ENCODE assay signal across 8 cellular contexts in the genomic region with DNA sequence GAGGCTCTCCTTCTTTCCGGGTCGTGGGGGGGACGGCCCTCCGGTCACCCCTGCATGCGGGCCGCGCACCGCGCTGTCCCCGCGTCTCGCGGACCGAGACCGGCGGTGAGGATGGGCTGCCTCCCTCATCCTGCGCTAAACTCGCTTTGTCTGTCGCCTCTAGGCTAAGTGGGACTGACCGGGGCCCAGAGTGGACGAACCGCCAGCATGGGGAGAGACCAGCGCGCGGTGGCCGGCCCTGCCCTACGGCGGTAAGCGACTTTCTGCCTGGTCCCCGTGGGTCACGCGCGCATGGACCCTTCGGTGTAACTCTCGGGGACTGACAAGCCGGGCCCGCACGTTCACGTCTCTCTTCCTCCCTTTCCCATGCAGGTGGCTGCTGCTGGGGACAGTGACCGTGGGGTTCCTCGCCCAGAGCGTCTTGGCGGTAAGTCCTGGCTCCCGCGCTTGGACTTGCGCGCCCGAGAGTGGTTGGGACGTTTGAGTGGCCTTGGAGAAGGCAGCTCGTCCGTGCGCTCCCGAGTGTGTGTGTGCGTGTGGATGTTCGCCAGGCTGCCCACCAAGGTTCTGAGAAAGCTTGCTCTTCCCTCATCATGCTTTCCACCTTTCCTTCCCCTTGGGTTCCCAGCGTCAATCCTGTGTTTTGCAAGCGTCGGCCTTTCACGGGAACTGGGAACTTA. TPM values are rescaled to one million over a fixed set of nuclear protein-coding genes. Genes with fewer than 3 reads are reported as not detected.
DNase-seq lines count a peak whose midpoint lies in the region; ATAC-seq and TF ChIP-seq lines count a peak whose summit lies in the region.

No MANE protein-coding gene starts in this region.

- CTCF ChIA-PET in Calu3 (lab: Charles Lee) = no interaction called here

- in situ Hi-C loops in astrocyte of the spinal cord (cut with HindIII; ENCODE audit: low sequenced_read_pairs) = no loop called here

- H3K4me1 Mint-ChIP-seq in Calu3 (ENCODE audit: low read depth, unreplicated experiment) = peaks cover 5% of the 10 kb centered on the region

- H3K27ac ChIP-seq in HUES48 (ENCODE audit: low read depth, low read length) (no peak overlapping the region), skeletal muscle tissue (ENCODE audit: low read depth, low read length) (peak overlapping the region; percentile 85)

- TF ChIP-seq CTCF in astrocyte of the spinal cord (IDR thresholded peaks at IDR 0.05; ENCODE audit: low read depth, low read length) (no peak), Calu3 (IDR thresholded peaks at IDR 0.05; ENCODE audit: unreplicated experiment) (no peak)

- H3K4me3 ChIP-seq in HUES48 (ENCODE audit: low read depth, low read length) (peak overlapping the region; percentile 82), astrocyte of the spinal cord (ENCODE audit: low read depth, low read length) (peak overlapping the region; percentile 77), iPS-18c (ENCODE audit: insufficient read depth, low read depth, low read length) (peak overlapping the region; percentile 87), skeletal muscle tissue (ENCODE audit: low read length in 3 of 3) (peak overlapping the region; percentile 79 to 93 (median 81))

- ATAC-seq in HG03025 (IDR thresholded peaks at IDR 0.05; ENCODE audit: low FRiP score, unreplicated experiment) (no peak), GM19455 (IDR thresholded peaks at IDR 0.05; ENCODE audit: unreplicated experiment) (no peak)

- H3K9me3 ChIP-seq in HUES48 (ENCODE audit: control insufficient read depth, insufficient read depth, low read length) (no peaks in the 10 kb centered on the region), iPS-18c (ENCODE audit: control insufficient read depth, insufficient read depth, low read length) (no peaks in the 10 kb centered on the region), skeletal muscle tissue (ENCODE audit: control insufficient read depth in 3 of 3, low read length in 3 of 3) (no peaks in the 10 kb centered on the region)

- no peak overlapping the region for H3K4me3 Mint-ChIP-seq in Calu3 (ENCODE audit: low read depth, unreplicated experiment)

- H3K36me3 ChIP-seq in HUES48 (ENCODE audit: control insufficient read depth, insufficient read depth, low read length) (no peaks in the 10 kb centered on the region; the same call in 1 of the 2 replicates), skeletal muscle tissue (ENCODE audit: control insufficient read depth in 3 of 3, insufficient read depth in 3 of 3, low read length in 3 of 3) (peaks cover 0 to 4% (median 0%) of the 10 kb centered on the region in 3 donors)

- intact Hi-C loops in Calu3 (cut with micrococcal nuclease; ENCODE audit: unreplicated experiment) = no loop called here

- H3K27me3 Mint-ChIP-seq in Calu3 (ENCODE audit: unreplicated experiment) = no peaks in the 10 kb centered on the region

- BruUV-seq in Calu3 (replicated peaks; lab: Mats Ljungman, UMichigan) = no TSS peak

- DNase-seq in astrocyte of the spinal cord (ENCODE audit: low read depth, low spot score) (no peak), Calu3 (no peak)
- no peak for DNase-seq in activated effector memory CD4-positive, alpha-beta T cell treated with Interleukin-2 at 50 U/mL for 16 hours

- H3K9ac ChIP-seq in HUES48 (ENCODE audit: low read depth, low read length) = peak overlapping the region; percentile 77
- H3K9ac ChIP-seq in skeletal muscle tissue (ENCODE audit: low read depth in 1 of 3, low read length in 3 of 3) = peak overlapping the region; percentile 74 to 85 (median 76)

- peaks cover 8% of the 10 kb centered on the region for H3K4me1 ChIP-seq in HUES48 (ENCODE audit: control insufficient read depth, insufficient read depth, low read length)
- peaks cover 30 to 50% (median 41%) of the 10 kb centered on the region in 3 donors for H3K4me1 ChIP-seq in skeletal muscle tissue (ENCODE audit: control insufficient read depth in 3 of 3, insufficient read depth in 3 of 3, low read length in 3 of 3)

- no peak overlapping the region for H3K27ac Mint-ChIP-seq in Calu3 (ENCODE audit: unreplicated experiment)

- H3K27me3 ChIP-seq in HUES48 (ENCODE audit: control insufficient read depth, insufficient read depth, low read length) = peaks cover 39% of the 10 kb centered on the region
- H3K27me3 ChIP-seq in skeletal muscle tissue (ENCODE audit: control insufficient read depth in 3 of 3, insufficient read depth in 3 of 3, low read length in 3 of 3) = peaks cover 32 to 72% (median 52%) of the 10 kb centered on the region in 3 donors

- no peaks in the 10 kb centered on the region for H3K36me3 Mint-ChIP-seq in Calu3 (ENCODE audit: insufficient read depth, unreplicated experiment)

- H3K9me3 Mint-ChIP-seq in Calu3 (ENCODE audit: low read depth, unreplicated experiment) = no peaks in the 10 kb centered on the region

RNA-seq across cellular contexts. Expression of a gene that starts 0.8 kb away (rescaled TPM):
- 511 TPM for total RNA-seq in skeletal muscle tissue
- total RNA-seq in Calu3 (2022) = 0.42 and 1.0 TPM in 2 replicates

RNA-seq across cellular contexts. Expression of a gene that starts 0.9 kb away (rescaled TPM):
- 774 TPM for total RNA-seq in skeletal muscle tissue
- total RNA-seq in Calu3 (2022) = 0.12 TPM in 1 of 2 replicates, not detected in the other

Comparison
In these comparisons a context has a peak if more than half of its experiments do, and no peak if none do; other contexts are left out.
1. RNA of a gene that starts 0.8 kb away (total RNA-seq): 511 TPM in skeletal muscle tissue (single experiment); 0.42 to 1.0 TPM in Calu3; every median in the first group is over 100 times any median in the second.
2. RNA of a gene that starts 0.9 kb away (total RNA-seq): 774 TPM in skeletal muscle tissue (single experiment); 0.12 TPM in Calu3; every median in the first group is over 100 times any median in the second.
3. Peak in every context shown above with its lines, with median percentiles within 50 percentile points of each other: H3K4me3 ChIP-seq.